10 cellular contexts compared by ENCODE assay signal in genomic region chr1:203534526-203534925, GRCh38. TPM values are rescaled to one million over a fixed set of nuclear protein-coding genes. Genes with fewer than 3 reads are reported as not detected.
DNase-seq lines count a peak whose midpoint lies in the region; ATAC-seq and TF ChIP-seq lines count a peak whose summit lies in the region.
"Had no signal": no experiment of that assay in that cellular context is flagged by ENCODE, and none has a peak within 500 bp of the region (broad histone marks: within the 10 kb centered on the region; RNA-seq: fewer than 3 reads in every experiment).

No MANE protein-coding gene starts in this region.

- ATAC-seq in HG02884 (IDR thresholded peaks at IDR 0.05; ENCODE audit: unreplicated experiment) (no peak), HG03280 (IDR thresholded peaks at IDR 0.05; ENCODE audit: unreplicated experiment) (no peak), GM21825 (IDR thresholded peaks at IDR 0.05; ENCODE audit: unreplicated experiment) (no peak)

- H2AFZ ChIP-seq in GM23248 (peak overlapping the region; percentile 47; the same call in 1 of the 2 replicates), hepatocyte (no peak overlapping the region)

- H3K9me2 ChIP-seq in GM23248 (ENCODE audit: insufficient read depth), result no peaks in the 10 kb centered on the region
- H3K9me2 ChIP-seq in hepatocyte (replicated peaks; ENCODE audit: insufficient read depth), result no peaks in the 10 kb centered on the region

- H3K4me2 ChIP-seq in GM23248 (ENCODE audit: unreplicated experiment) (peak overlapping the region; percentile 63), hepatocyte (no peak overlapping the region)

- H3K9me3 ChIP-seq in GM23248 (ENCODE audit: low read depth), result no peaks in the 10 kb centered on the region
- no peaks in the 10 kb centered on the region for H3K9me3 ChIP-seq in hepatocyte (ENCODE audit: low read depth)

- DNase-seq in GM23248 (peak; percentile 98), astrocyte of the cerebellum (ENCODE audit: low read depth) (peak; percentile 46), hepatocyte (ENCODE audit: low spot score) (peak; percentile 81), stromal cell of bone marrow (ENCODE audit: low read depth) (peak; percentile 93), NCI-H1417 (lab: John Stamatoyannopoulos, UW) (no peak)
- DNase-seq: activated naive CD8-positive, alpha-beta T cell treated with anti-CD3 and anti-CD28 coated beads, Interleukin-2, amount 10 ng/mL, durations not matched to agents 7 days and 5 days; NCI-H446 treated with DMSO at 0.1 percent for 48 hours had no signal

- H3K79me2 ChIP-seq in GM23248 (ENCODE audit: insufficient read depth) (no peaks in the 10 kb centered on the region), hepatocyte (no peaks in the 10 kb centered on the region)

- H3K27ac ChIP-seq in GM23248 (peak overlapping the region; percentile 82), hepatocyte (peak overlapping the region; percentile 82)

- peak overlapping the region; percentile 54 for H3K9ac ChIP-seq in GM23248

- in situ Hi-C loops in GM23248 (cut with MboI) (no loop called here), astrocyte of the cerebellum (cut with HindIII; ENCODE audit: low sequenced_read_pairs) (no loop called here)

- H3F3A ChIP-seq in GM23248 (ENCODE audit: insufficient read depth), result peaks cover 50% of the 10 kb centered on the region

- H3K27me3 ChIP-seq in GM23248 (replicated peaks; ENCODE audit: insufficient read depth), result no peaks in the 10 kb centered on the region
- H3K27me3 ChIP-seq in hepatocyte, result no peaks in the 10 kb centered on the region

- no peak for TF ChIP-seq CTCF in astrocyte of the cerebellum (IDR thresholded peaks at IDR 0.05; ENCODE audit: low read depth, low read length, missing control alignments)
- no peak for TF ChIP-seq CTCF in hepatocyte (IDR thresholded peaks at IDR 0.05; ENCODE audit: poor library complexity)

- 1 to 2% methylated on average over 3 of the region's 3 CpGs for WGBS in GM23248 (ENCODE audit: low coverage in 1 of 2, low lambda C conversion rate in 2 of 2, missing lambda C conversion rate in 2 of 2), 2 experiments
- WGBS in hepatocyte (ENCODE audit: low lambda C conversion rate, missing lambda C conversion rate), result 71% methylated on average over 3 of the region's 3 CpGs

- H3K36me3 ChIP-seq in GM23248 (ENCODE audit: low read depth), result no peaks in the 10 kb centered on the region
- no peaks in the 10 kb centered on the region for H3K36me3 ChIP-seq in hepatocyte (replicated peaks; ENCODE audit: insufficient read depth, low read depth)

- H4K20me1 ChIP-seq in GM23248 (ENCODE audit: insufficient read depth) (no peaks in the 10 kb centered on the region), hepatocyte (ENCODE audit: insufficient read depth, poor library complexity, severe bottlenecking) (no peaks in the 10 kb centered on the region)

- H3K4me1 ChIP-seq in GM23248 (ENCODE audit: insufficient read depth) (peaks cover 46% of the 10 kb centered on the region), hepatocyte (ENCODE audit: insufficient read depth) (peaks cover 44% of the 10 kb centered on the region)

- H3K4me3 ChIP-seq in GM23248, result peak overlapping the region; percentile 35; the same call in 1 of the 2 replicates
- no peak overlapping the region for H3K4me3 ChIP-seq in astrocyte of the cerebellum (ENCODE audit: low read depth, low read length)
- H3K4me3 ChIP-seq in hepatocyte, result no peak overlapping the region

RNA-seq across cellular contexts. Expression of gene OPTC, which starts 40.6 kb away (rescaled TPM):
- not detected in 2 replicates for total RNA-seq in GM23248 (2014; rRNA removed; shearing (Covaris generic))
- polyA plus RNA-seq in GM23248 (2016; fragmentation: Nextera tagmentation; extraction: Ambion mirVana) (not detected in 2 replicates), hepatocyte (0.28 TPM in 1 of 2 replicates, not detected in the other)
- total RNA-seq in hepatocyte, result not detected in 2 replicates
- total RNA-seq: activated naive CD8-positive, alpha-beta T cell treated with anti-CD3 and anti-CD28 coated beads, Interleukin-2, amount 10 ng/mL, durations not matched to agents 7 days and 5 days had no signal

RNA-seq across cellular contexts. Expression of gene PRELP, which starts 58.9 kb away (rescaled TPM):
- under 0.01 and 0.32 TPM in 2 replicates for total RNA-seq in GM23248 (2014; rRNA removed; shearing (Covaris generic))
- polyA plus RNA-seq in GM23248 (2016; fragmentation: Nextera tagmentation; extraction: Ambion mirVana) (1.6 and 1.7 TPM in 2 replicates), hepatocyte (8.7 and 10.8 TPM in 2 replicates)
- total RNA-seq in hepatocyte, result 0.83 and 0.84 TPM in 2 replicates
- total RNA-seq: activated naive CD8-positive, alpha-beta T cell treated with anti-CD3 and anti-CD28 coated beads, Interleukin-2, amount 10 ng/mL, durations not matched to agents 7 days and 5 days had no signal

Comparison
In these comparisons a context has a peak if more than half of its experiments do, and no peak if none do; other contexts are left out.
1. DNase-seq: peak in GM23248 (single experiment), astrocyte of the cerebellum (single experiment), hepatocyte (single experiment) and stromal cell of bone marrow (single experiment); none in NCI-H1417 (0 of 3).